In genomic region chr21:38841472-38841871, GRCh38 we compare ENCODE assay signal across 18 cellular contexts.
"Had no signal": no experiment of that assay in that cellular context is flagged by ENCODE, and none has a peak within 500 bp of the region (broad histone marks: within the 10 kb centered on the region; RNA-seq: fewer than 3 reads in every experiment).

No MANE protein-coding gene starts in this region.

- ATAC-seq: gastroesophageal sphincter; left ventricle myocardium superior; stimulated activated naive CD8-positive, alpha-beta T cell treated with anti-CD3 and anti-CD28 coated beads, Interleukin-15, amount 100 ng/mL, for 72 hours had no signal

- H3K9me3 ChIP-seq: gastroesophageal sphincter, sigmoid colon, testis had no signal

- H3K4me3 ChIP-seq: dorsolateral prefrontal cortex, gastroesophageal sphincter, sigmoid colon, testis had no signal

- H3K27ac Mint-ChIP-seq: activated naive CD8-positive, alpha-beta T cell; nephron progenitor cell had no signal

- H3K27me3 ChIP-seq: brain microvascular endothelial cell, dorsolateral prefrontal cortex, gastroesophageal sphincter, sigmoid colon, testis had no signal

- DNase-seq: activated effector memory CD4-positive, alpha-beta T cell treated with Interleukin-2 at 50 U/mL for 16 hours; activated T-cell treated with anti-CD3 and anti-CD28 coated beads for 4 hours; amygdala; brain microvascular endothelial cell; dorsolateral prefrontal cortex; kidney; left ventricle myocardium superior; mesendoderm; nephron progenitor cell; sigmoid colon; stimulated activated CD4-positive, alpha-beta T cell treated with anti-CD3 and anti-CD28 coated beads, Interleukin-4, amount 100 ng/mL, for 1 hour; stimulated activated CD8-positive, alpha-beta memory T cell treated with anti-CD3 and anti-CD28 coated beads, Interleukin-4, amount 100 ng/mL, for 48 hours; stimulated activated naive CD8-positive, alpha-beta T cell treated with anti-CD3 and anti-CD28 coated beads, Interleukin-15, amount 100 ng/mL, for 72 hours; T-helper 9 cell; testis had no signal

- FAIRE-seq: kidney had no signal

- H3K36me3 ChIP-seq: brain microvascular endothelial cell, gastroesophageal sphincter, sigmoid colon had no signal

- H3K27me3 Mint-ChIP-seq: activated naive CD8-positive, alpha-beta T cell had no signal

- H3K9me3 Mint-ChIP-seq: stimulated activated naive CD8-positive, alpha-beta T cell treated with anti-CD3 and anti-CD28 coated beads, Interleukin-15, amount 100 ng/mL, for 72 hours had no signal

- H3K36me3 Mint-ChIP-seq: activated naive CD8-positive, alpha-beta T cell had no signal

- H3K4me1 ChIP-seq: gastroesophageal sphincter, testis had no signal

- H3K4me3 Mint-ChIP-seq: activated naive CD8-positive, alpha-beta T cell; nephron progenitor cell; stimulated activated naive CD8-positive, alpha-beta T cell treated with anti-CD3 and anti-CD28 coated beads, Interleukin-15, amount 100 ng/mL, for 72 hours had no signal

- H3K27ac ChIP-seq: brain microvascular endothelial cell, dorsolateral prefrontal cortex, gastroesophageal sphincter, sigmoid colon, testis, VCaP had no signal
